9 cellular contexts compared by ENCODE assay signal in genomic region chr7:12524794-12525386, GRCh38. TPM values are rescaled to one million over a fixed set of nuclear protein-coding genes. Genes with fewer than 3 reads are reported as not detected.
DNase-seq lines count a peak whose midpoint lies in the region; ATAC-seq and TF ChIP-seq lines count a peak whose summit lies in the region.
"Had no signal": no experiment of that assay in that cellular context is flagged by ENCODE, and none has a peak within 500 bp of the region (broad histone marks: within the 10 kb centered on the region; RNA-seq: fewer than 3 reads in every experiment).

No MANE protein-coding gene starts in this region.

- ATAC-seq in natural killer cell = no peak
- ATAC-seq in natural killer cell treated with Interleukin-12 subunit alpha and Interleukin-12 subunit beta and Interleukin-15 and Interleukin-18, amount 100 ng/mL, for 72 hours = no peak
- ATAC-seq in stimulated activated memory B cell treated with anti-CD40 and anti-IgM and Interleukin-4, amounts not matched to agents 10 μg/mL and 1 μg/mL and 100 μg/mL, for 72 hours = no peak
- ATAC-seq in activated T-helper 17 cell treated with anti-CD3 and anti-CD28 coated beads, Interleukin-2, amount 50 U/mL, for 72 hours (replicated peaks) = no peak

- H2BK120ac ChIP-seq in mesenchymal stem cell (ENCODE audit: low read depth, low read length) = no peak overlapping the region

- H2BK15ac ChIP-seq in mesenchymal stem cell (ENCODE audit: low read depth, poor library complexity, severe bottlenecking) = no peak overlapping the region

- H3K14ac ChIP-seq in mesenchymal stem cell (ENCODE audit: low read length in 2 of 2) = no peak overlapping the region

- no peaks in the 10 kb centered on the region for H3K27me3 ChIP-seq in HL-60 (ENCODE audit: insufficient read depth, poor library complexity, severe bottlenecking)
- H3K27me3 ChIP-seq in mesenchymal stem cell (ENCODE audit: control insufficient read depth in 1 of 2, insufficient read depth in 1 of 2, low read length in 2 of 2) = peaks cover 0 to 1% of the 10 kb centered on the region in 2 experiments

- H3K18ac ChIP-seq in mesenchymal stem cell (ENCODE audit: low read depth in 1 of 2, low read length in 2 of 2) = no peak overlapping the region

- H3K4me3 ChIP-seq in HL-60 (replicated peaks; ENCODE audit: insufficient read depth, low read length) = no peak overlapping the region
- H3K4me3 ChIP-seq in cardiac fibroblast (replicated peaks in 1 of 2; ENCODE audit: low read depth in 2 of 2, low read length in 2 of 2) = no peak overlapping the region
- H3K4me3 ChIP-seq in mesenchymal stem cell (ENCODE audit: insufficient read depth in 1 of 2, low read depth in 1 of 2, low read length in 2 of 2) = no peak overlapping the region

- no peak overlapping the region for H4K91ac ChIP-seq in mesenchymal stem cell (ENCODE audit: low read length)

- no peak overlapping the region for H2BK12ac ChIP-seq in mesenchymal stem cell (ENCODE audit: low read length in 2 of 2)

- H3K36me3 Mint-ChIP-seq in natural killer cell = no peaks in the 10 kb centered on the region
- H3K36me3 Mint-ChIP-seq in natural killer cell treated with Interleukin-12 subunit alpha and Interleukin-12 subunit beta and Interleukin-15 and Interleukin-18, amount 100 ng/mL, for 72 hours = no peaks in the 10 kb centered on the region
- no peaks in the 10 kb centered on the region for H3K36me3 Mint-ChIP-seq in stimulated activated memory B cell treated with anti-CD40 and anti-IgM and Interleukin-4, amounts not matched to agents 10 μg/mL and 1 μg/mL and 100 μg/mL, for 72 hours
- no peaks in the 10 kb centered on the region for H3K36me3 Mint-ChIP-seq in activated T-helper 17 cell treated with anti-CD3 and anti-CD28 coated beads, Interleukin-2, amount 50 U/mL, for 72 hours (ENCODE audit: low read depth)

- H3K27ac Mint-ChIP-seq in natural killer cell = no peak overlapping the region
- no peak overlapping the region for H3K27ac Mint-ChIP-seq in natural killer cell treated with Interleukin-12 subunit alpha and Interleukin-12 subunit beta and Interleukin-15 and Interleukin-18, amount 100 ng/mL, for 72 hours
- H3K27ac Mint-ChIP-seq in stimulated activated memory B cell treated with anti-CD40 and anti-IgM and Interleukin-4, amounts not matched to agents 10 μg/mL and 1 μg/mL and 100 μg/mL, for 72 hours = no peak overlapping the region
- H3K27ac Mint-ChIP-seq in activated T-helper 17 cell treated with anti-CD3 and anti-CD28 coated beads, Interleukin-2, amount 50 U/mL, for 72 hours = no peak overlapping the region
- H3K27ac Mint-ChIP-seq: stimulated activated naive CD8-positive, alpha-beta T cell treated with anti-CD3 and anti-CD28 coated beads, Interleukin-15, Interleukin-2, amounts not matched to agents 100 ng/mL and 50 ng/mL, for 24 hours had no signal

- H3K4me2 ChIP-seq in mesenchymal stem cell (ENCODE audit: low read length, poor library complexity, severe bottlenecking) = no peak overlapping the region

- H3K27ac ChIP-seq in HL-60 (replicated peaks) (no peak overlapping the region), mesenchymal stem cell (ENCODE audit: low read length, poor library complexity, severe bottlenecking) (no peak overlapping the region)

- peak overlapping the region; percentile 76 for H3K9ac ChIP-seq in mesenchymal stem cell (ENCODE audit: low read length)

- H2BK5ac ChIP-seq in mesenchymal stem cell (ENCODE audit: low read depth, low read length, poor library complexity, severe bottlenecking) = no peak overlapping the region

- no peak overlapping the region for H4K8ac ChIP-seq in mesenchymal stem cell (ENCODE audit: low read length)

- no peaks in the 10 kb centered on the region for H3K79me1 ChIP-seq in mesenchymal stem cell (replicated peaks; ENCODE audit: low read length, poor library complexity, severe bottlenecking)

- H3K27me3 Mint-ChIP-seq in natural killer cell (ENCODE audit: low read depth in 2 of 2) = no peaks in the 10 kb centered on the region
- peaks cover 3 to 17% of the 10 kb centered on the region in 2 donors for H3K27me3 Mint-ChIP-seq in natural killer cell treated with Interleukin-12 subunit alpha and Interleukin-12 subunit beta and Interleukin-15 and Interleukin-18, amount 100 ng/mL, for 72 hours
- peaks cover 19% of the 10 kb centered on the region for H3K27me3 Mint-ChIP-seq in stimulated activated memory B cell treated with anti-CD40 and anti-IgM and Interleukin-4, amounts not matched to agents 10 μg/mL and 1 μg/mL and 100 μg/mL, for 72 hours
- H3K27me3 Mint-ChIP-seq in activated T-helper 17 cell treated with anti-CD3 and anti-CD28 coated beads, Interleukin-2, amount 50 U/mL, for 72 hours = peaks cover 27% of the 10 kb centered on the region

- no peak overlapping the region for H2AK5ac ChIP-seq in mesenchymal stem cell (ENCODE audit: low read length, severe bottlenecking)

- TF ChIP-seq CTCF in natural killer cell (IDR thresholded peaks at IDR 0.05) = peak; percentile 59
- peak; percentile 10 for TF ChIP-seq CTCF in HL-60 (IDR thresholded peaks at IDR 0.05; ENCODE audit: insufficient read depth, low read length)
- peak; percentile 40 for TF ChIP-seq CTCF in cardiac fibroblast (IDR thresholded peaks at IDR 0.05; ENCODE audit: low read depth, low read length)

- no peaks in the 10 kb centered on the region for H3K4me1 ChIP-seq in mesenchymal stem cell (ENCODE audit: control insufficient read depth, insufficient read depth, low read depth, low read length)

- H3K4me3 Mint-ChIP-seq in natural killer cell = no peak overlapping the region
- no peak overlapping the region for H3K4me3 Mint-ChIP-seq in natural killer cell treated with Interleukin-12 subunit alpha and Interleukin-12 subunit beta and Interleukin-15 and Interleukin-18, amount 100 ng/mL, for 72 hours
- H3K4me3 Mint-ChIP-seq in stimulated activated memory B cell treated with anti-CD40 and anti-IgM and Interleukin-4, amounts not matched to agents 10 μg/mL and 1 μg/mL and 100 μg/mL, for 72 hours = no peak overlapping the region
- no peak overlapping the region for H3K4me3 Mint-ChIP-seq in activated T-helper 17 cell treated with anti-CD3 and anti-CD28 coated beads, Interleukin-2, amount 50 U/mL, for 72 hours
- H3K4me3 Mint-ChIP-seq: stimulated activated naive CD8-positive, alpha-beta T cell treated with anti-CD3 and anti-CD28 coated beads, Interleukin-15, Interleukin-2, amounts not matched to agents 100 ng/mL and 50 ng/mL, for 24 hours had no signal

- no peak overlapping the region for H2AFZ ChIP-seq in mesenchymal stem cell (ENCODE audit: low read depth, low read length)

- no peak overlapping the region for H3K4ac ChIP-seq in mesenchymal stem cell (ENCODE audit: low read depth in 1 of 2, low read length in 2 of 2)

- no CpG with 5 or more reads among the region's 5 CpGs for WGBS in mesenchymal stem cell

- DNase-seq in natural killer cell (no peak), HL-60 (ENCODE audit: low read depth in 1 of 2, low spot score in 1 of 2) (peak in 1 of 2 experiments; percentile 16), NCI-H774 (lab: John Stamatoyannopoulos, UW) (peak; percentile 58), cardiac fibroblast (ENCODE audit: low read depth in 2 of 2) (peak; percentile 70 to 74), mesenchymal stem cell (peak; percentile 66)
- DNase-seq in natural killer cell treated with Interleukin-12 subunit alpha and Interleukin-12 subunit beta and Interleukin-15 and Interleukin-18, amount 100 ng/mL, for 72 hours (ENCODE audit: low spot score) = no peak

- H3K23ac ChIP-seq in mesenchymal stem cell (ENCODE audit: low read length in 2 of 2) = no peak overlapping the region

- no peaks in the 10 kb centered on the region for H3K9me3 Mint-ChIP-seq in natural killer cell
- H3K9me3 Mint-ChIP-seq in natural killer cell treated with Interleukin-12 subunit alpha and Interleukin-12 subunit beta and Interleukin-15 and Interleukin-18, amount 100 ng/mL, for 72 hours = no peaks in the 10 kb centered on the region
- no peaks in the 10 kb centered on the region for H3K9me3 Mint-ChIP-seq in stimulated activated memory B cell treated with anti-CD40 and anti-IgM and Interleukin-4, amounts not matched to agents 10 μg/mL and 1 μg/mL and 100 μg/mL, for 72 hours
- no peaks in the 10 kb centered on the region for H3K9me3 Mint-ChIP-seq in activated T-helper 17 cell treated with anti-CD3 and anti-CD28 coated beads, Interleukin-2, amount 50 U/mL, for 72 hours
- H3K9me3 Mint-ChIP-seq: stimulated activated naive CD8-positive, alpha-beta T cell treated with anti-CD3 and anti-CD28 coated beads, Interleukin-15, Interleukin-2, amounts not matched to agents 100 ng/mL and 50 ng/mL, for 24 hours had no signal

- no peaks in the 10 kb centered on the region for H3K36me3 ChIP-seq in mesenchymal stem cell (ENCODE audit: control insufficient read depth in 1 of 2, insufficient read depth in 2 of 2, low read depth in 1 of 2, low read length in 2 of 2)

- no peaks in the 10 kb centered on the region for H3K4me1 Mint-ChIP-seq in natural killer cell
- H3K4me1 Mint-ChIP-seq in natural killer cell treated with Interleukin-12 subunit alpha and Interleukin-12 subunit beta and Interleukin-15 and Interleukin-18, amount 100 ng/mL, for 72 hours (ENCODE audit: low read depth in 2 of 2) = no peaks in the 10 kb centered on the region
- no peaks in the 10 kb centered on the region for H3K4me1 Mint-ChIP-seq in stimulated activated memory B cell treated with anti-CD40 and anti-IgM and Interleukin-4, amounts not matched to agents 10 μg/mL and 1 μg/mL and 100 μg/mL, for 72 hours
- no peaks in the 10 kb centered on the region for H3K4me1 Mint-ChIP-seq in activated T-helper 17 cell treated with anti-CD3 and anti-CD28 coated beads, Interleukin-2, amount 50 U/mL, for 72 hours

- intact Hi-C loops in natural killer cell (cut with micrococcal nuclease) = loop anchor here (1.0 kb wide), 1 partner anchor 738 kb away; no protein-coding TSS in a partner anchor

- H3K9me3 ChIP-seq in mesenchymal stem cell (ENCODE audit: control insufficient read depth, low read length) = no peaks in the 10 kb centered on the region

RNA-seq across cellular contexts. Expression of gene SCIN, which starts 45.6 kb away (rescaled TPM):
- total RNA-seq in natural killer cell = under 1 TPM in 1 of 3 donors, not detected in 2; 0.08 TPM
- not detected for total RNA-seq in natural killer cell treated with Interleukin-12 subunit alpha and Interleukin-12 subunit beta and Interleukin-15 and Interleukin-18, amount 100 ng/mL, for 72 hours
- not detected for polyA plus RNA-seq in mesenchymal stem cell (2013, experiment 1 of 2)
- not detected for polyA plus RNA-seq in mesenchymal stem cell (2013, experiment 2 of 2)
- under 1 TPM; 0.17 to 0.29 TPM for total RNA-seq in activated T-helper 17 cell treated with anti-CD3 and anti-CD28 coated beads, Interleukin-2, amount 50 U/mL, for 72 hours

Comparison
In these comparisons a context has a peak if more than half of its experiments do, and no peak if none do; other contexts are left out.
1. DNase-seq: peak in NCI-H774 (single experiment), cardiac fibroblast (2 of 2) and mesenchymal stem cell (single experiment); none in natural killer cell (single experiment) and natural killer cell treated with Interleukin-12 subunit alpha and Interleukin-12 subunit beta and Interleukin-15 and Interleukin-18, amount 100 ng/mL, for 72 hours (single experiment).
2. Peak in every context shown above with its lines, with median percentiles within 50 percentile points of each other: CTCF ChIP-seq.